9 cellular contexts compared by ENCODE assay signal in genomic region chr17:75152523-75152922, GRCh38. TPM values are rescaled to one million over a fixed set of nuclear protein-coding genes. Genes with fewer than 3 reads are reported as not detected.
DNase-seq lines count a peak whose midpoint lies in the region; ATAC-seq, FAIRE-seq and TF ChIP-seq lines count a peak whose summit lies in the region.
"Had no signal": no experiment of that assay in that cellular context is flagged by ENCODE, and none has a peak within 500 bp of the region (broad histone marks: within the 10 kb centered on the region; RNA-seq: fewer than 3 reads in every experiment).

No MANE protein-coding gene starts in this region.

- H3K14ac ChIP-seq in H1 (ENCODE audit: insufficient read length): peak overlapping the region; percentile 68

- H3K36me3 ChIP-seq in GM23248 (ENCODE audit: low read depth) (no peaks in the 10 kb centered on the region), OCI-LY1 (ENCODE audit: insufficient read depth, low read length) (peaks cover 36% of the 10 kb centered on the region), H1 (ENCODE audit: control insufficient read depth in 2 of 4, insufficient read depth in 4 of 4, low read length in 3 of 4) (peaks cover 5 to 16% (median 12%) of the 10 kb centered on the region in 4 experiments), neutrophil (peaks cover 12% of the 10 kb centered on the region)

- no peak overlapping the region for H2BK5ac ChIP-seq in H1 (ENCODE audit: low read depth, low read length)

- no peaks in the 10 kb centered on the region for H3K27me3 ChIP-seq in GM23248 (replicated peaks; ENCODE audit: insufficient read depth)
- no peaks in the 10 kb centered on the region for H3K27me3 ChIP-seq in OCI-LY1 (ENCODE audit: insufficient read depth, low read length)
- no peaks in the 10 kb centered on the region for H3K27me3 ChIP-seq in H1 (replicated peaks in 1 of 4; ENCODE audit: control insufficient read depth in 3 of 4, extremely low read depth in 1 of 4, insufficient read depth in 3 of 4, low read length in 3 of 4)
- no peaks in the 10 kb centered on the region for H3K27me3 ChIP-seq in neutrophil
- H3K27me3 ChIP-seq: esophagus muscularis mucosa had no signal

- H3K4me1 ChIP-seq in GM23248 (ENCODE audit: insufficient read depth): peaks cover 9% of the 10 kb centered on the region; the same call in 1 of the 2 replicates
- H3K4me1 ChIP-seq in OCI-LY1 (ENCODE audit: insufficient read depth, low read length, severe bottlenecking): peaks cover 21% of the 10 kb centered on the region
- peaks cover 3 to 12% (median 9%) of the 10 kb centered on the region in 4 experiments; a peak in 6 of 7 replicates for H3K4me1 ChIP-seq in H1 (replicated peaks in 1 of 4; ENCODE audit: control insufficient read depth in 3 of 4, insufficient read depth in 4 of 4, low read length in 3 of 4)
- peaks cover 28 to 32% of the 10 kb centered on the region in 2 experiments for H3K4me1 ChIP-seq in neutrophil (ENCODE audit: control insufficient read depth in 1 of 2, insufficient read depth in 1 of 2, low read depth in 1 of 2, low read length in 1 of 2)

- no peak for TF ChIP-seq EP300 in H1 (IDR thresholded peaks at IDR 0.05; ENCODE audit: borderline replicate concordance in 1 of 2, low read depth in 2 of 2, low read length in 2 of 2)

- H3K4ac ChIP-seq in H1 (replicated peaks; ENCODE audit: insufficient read length, low read depth, low read length): no peak overlapping the region

- no peak overlapping the region for H4K5ac ChIP-seq in H1 (ENCODE audit: insufficient read length, low read depth, low read length)

- no peak overlapping the region for H2BK20ac ChIP-seq in H1 (ENCODE audit: low read length)

- no peak overlapping the region for H2BK120ac ChIP-seq in H1 (replicated peaks; ENCODE audit: low read depth, low read length)

- DNase-seq in GM23248 (no peak), H1 (ENCODE audit: low read depth in 1 of 2, low spot score in 2 of 2) (no peak), ecto neural progenitor cell (ENCODE audit: low spot score) (no peak), NCI-H526 (lab: John Stamatoyannopoulos, UW) (no peak)

- H3K9me3 ChIP-seq in GM23248 (ENCODE audit: low read depth): no peaks in the 10 kb centered on the region
- H3K9me3 ChIP-seq in OCI-LY1 (ENCODE audit: low read length): no peaks in the 10 kb centered on the region
- no peaks in the 10 kb centered on the region for H3K9me3 ChIP-seq in H1 (ENCODE audit: insufficient read depth in 2 of 2, low read depth in 1 of 2, low read length in 1 of 2)
- no peaks in the 10 kb centered on the region for H3K9me3 ChIP-seq in neutrophil
- H3K9me3 ChIP-seq: esophagus muscularis mucosa had no signal

- no peak overlapping the region for H2BK12ac ChIP-seq in H1 (ENCODE audit: low read depth, low read length)

- H3F3A ChIP-seq in GM23248 (ENCODE audit: insufficient read depth): peaks cover 10% of the 10 kb centered on the region
- H3F3A ChIP-seq in OCI-LY1 (ENCODE audit: insufficient read depth, low read length): no peaks in the 10 kb centered on the region

- no peak overlapping the region for H3K18ac ChIP-seq in H1 (ENCODE audit: extremely low read depth, low read length)

- FAIRE-seq in H1 (lab: Jason Lieb, UNC): no peak

- H3K56ac ChIP-seq in H1 (replicated peaks; ENCODE audit: insufficient read length, low read depth, low read length): no peak overlapping the region

- peak overlapping the region; percentile 84 for H3K4me2 ChIP-seq in GM23248 (ENCODE audit: unreplicated experiment)
- peak overlapping the region; percentile 100 for H3K4me2 ChIP-seq in OCI-LY1 (ENCODE audit: low read length)
- peak overlapping the region; percentile 72 to 99 for H3K4me2 ChIP-seq in H1 (ENCODE audit: insufficient read depth in 1 of 2, low read depth in 2 of 2, low read length in 2 of 2)

- H4K20me1 ChIP-seq in GM23248 (ENCODE audit: insufficient read depth): no peaks in the 10 kb centered on the region
- H4K20me1 ChIP-seq in OCI-LY1 (ENCODE audit: insufficient read depth, low read length): no peaks in the 10 kb centered on the region
- peaks cover 2 to 3% of the 10 kb centered on the region in 2 experiments for H4K20me1 ChIP-seq in H1 (replicated peaks in 1 of 2; ENCODE audit: control insufficient read depth in 1 of 2, insufficient read depth in 2 of 2, low read length in 2 of 2)

- H2BK15ac ChIP-seq in H1 (ENCODE audit: low read length): no peak overlapping the region

- H3K9ac ChIP-seq in GM23248: peak overlapping the region; percentile 85; the same call in 1 of the 2 replicates
- H3K9ac ChIP-seq in OCI-LY1 (ENCODE audit: low read length): peak overlapping the region; percentile 100
- peak overlapping the region; percentile 69 to 97 (median 78) for H3K9ac ChIP-seq in H1 (replicated peaks in 1 of 4; ENCODE audit: extremely low read depth in 1 of 4, low read depth in 3 of 4, low read length in 3 of 4)

- no peak for TF ChIP-seq POLR2A in H1 (IDR thresholded peaks at IDR 0.05; ENCODE audit: control extremely low read depth in 1 of 2, low read depth in 2 of 2, low read length in 2 of 2)

- WGBS in GM23248 (ENCODE audit: low coverage in 1 of 2, low lambda C conversion rate in 2 of 2, missing lambda C conversion rate in 2 of 2), 2 experiments: 89 to 94% methylated on average over 6 of the region's 6 CpGs
- WGBS in H1 (ENCODE audit: extremely low coverage in 1 of 2, insufficient coverage in 1 of 2, insufficient read length in 1 of 2, insufficient replicate concordance in 2 of 2, low coverage in 1 of 2, low lambda C conversion rate in 2 of 2, missing lambda C conversion rate in 1 of 2), 2 experiments: 37% methylated on average over 6 of the region's 6 CpGs; no CpG with 5 or more reads in 1 of the 2 experiments

- peaks cover 67% of the 10 kb centered on the region for H3K79me2 ChIP-seq in GM23248 (ENCODE audit: insufficient read depth)
- H3K79me2 ChIP-seq in OCI-LY1 (ENCODE audit: insufficient read depth, low read length): peaks cover 56% of the 10 kb centered on the region
- peaks cover 29 to 66% of the 10 kb centered on the region in 2 experiments for H3K79me2 ChIP-seq in H1 (ENCODE audit: control insufficient read depth in 1 of 2, insufficient read depth in 2 of 2, low read length in 2 of 2)

- peaks cover 5% of the 10 kb centered on the region; the same call in 1 of the 2 replicates for H3K79me1 ChIP-seq in H1 (ENCODE audit: low read depth, low read length)

- H3K4me3 ChIP-seq in GM23248: peak overlapping the region; percentile 93
- H3K4me3 ChIP-seq in OCI-LY1 (ENCODE audit: low read depth, low read length, poor library complexity, severe bottlenecking): peak overlapping the region; percentile 100
- H3K4me3 ChIP-seq in H1 (ENCODE audit: extremely low read depth in 1 of 4, insufficient read depth in 2 of 4, low read depth in 3 of 4, low read length in 4 of 4): peak overlapping the region; percentile 87 to 95 (median 94)
- H3K4me3 ChIP-seq in neutrophil (ENCODE audit: low read depth in 1 of 2, low read length in 1 of 2): peak overlapping the region; percentile 90 to 93

- in situ Hi-C loops in GM23248 (cut with MboI): no loop called here

- no peak overlapping the region for H4K8ac ChIP-seq in H1 (ENCODE audit: extremely low read depth, insufficient read depth, low read length)

- no peak for TF ChIP-seq CTCF in OCI-LY1 (IDR thresholded peaks at IDR 0.05; ENCODE audit: low read length)
- TF ChIP-seq CTCF in H1 (IDR thresholded peaks at IDR 0.05; ENCODE audit: control extremely low read depth in 1 of 3, insufficient read depth in 1 of 3, low read depth in 1 of 3, low read length in 3 of 3): no peak
- TF ChIP-seq CTCF in neutrophil (IDR thresholded peaks at IDR 0.05): no peak

- no peak overlapping the region for H4K91ac ChIP-seq in H1 (replicated peaks; ENCODE audit: insufficient read length, low read length)

- no peak overlapping the region for H2AK5ac ChIP-seq in H1 (ENCODE audit: low read depth, low read length)

- H3K23me2 ChIP-seq in H1 (ENCODE audit: low read depth, low read length): peaks cover 6% of the 10 kb centered on the region

- CTCF ChIA-PET in H1 (lab: Charles Lee; ENCODE audit: partially characterized antibody): no interaction called here

- no peak overlapping the region for H3K27ac ChIP-seq in GM23248
- peak overlapping the region; percentile 42 for H3K27ac ChIP-seq in OCI-LY1 (ENCODE audit: low read depth, low read length, poor library complexity, severe bottlenecking)
- H3K27ac ChIP-seq in H1 (ENCODE audit: low read depth, low read length): 0 out of 2 replicates have a peak overlapping the region, but pooled peaks have one; percentile 26
- H3K27ac ChIP-seq in neutrophil: peak overlapping the region; percentile 84
- H3K27ac ChIP-seq: esophagus muscularis mucosa had no signal

- H2AFZ ChIP-seq in GM23248 (peak overlapping the region; percentile 82), OCI-LY1 (ENCODE audit: low read length) (no peak overlapping the region), H1 (ENCODE audit: low read length) (no peak overlapping the region)

- POLR2A ChIA-PET in H1 (lab: Charles Lee; ENCODE audit: partially characterized antibody): interaction anchor here (0.9 to 11.6 kb wide), 3 partner anchors 15 to 53 kb away, joined by 3 to 213 read pairs (median 29); partner anchors contain the start of gene NUP85

- H3K9me2 ChIP-seq in GM23248 (ENCODE audit: insufficient read depth) (no peaks in the 10 kb centered on the region), OCI-LY1 (ENCODE audit: low read depth, low read length) (no peaks in the 10 kb centered on the region)

- TF ChIP-seq RAD21 in H1 (IDR thresholded peaks at IDR 0.05 in 1 of 2, conservative IDR thresholded peaks at IDR 0.05 in 1 of 2; ENCODE audit: low read depth in 2 of 2, low read length in 2 of 2): no peak

- ATAC-seq in GM19324 (IDR thresholded peaks at IDR 0.05; ENCODE audit: low FRiP score, unreplicated experiment): no peak
- no peak for ATAC-seq in esophagus mucosa

- H3K23ac ChIP-seq in H1 (ENCODE audit: insufficient read length): no peak overlapping the region

RNA-seq across cellular contexts. Expression of gene JPT1, which starts 1.8 kb away (rescaled TPM):
- 54.0 and 59.8 TPM in 2 replicates for total RNA-seq in GM23248 (2014; rRNA removed; shearing (Covaris generic))
- polyA plus RNA-seq in GM23248 (2016; fragmentation: Nextera tagmentation; extraction: Ambion mirVana) (199 TPM in 2 replicates), H1 (2011; rRNA removed) (154 and 216 TPM in 2 replicates)
- total RNA-seq in H1 (2021; fragmentation: NEBNext Ultra II Directional; extraction: Animal tissue kit (Norgen Biotek cat#: 25700)): 340 and 369 TPM in 2 replicates
- 246 TPM for polyA plus RNA-seq in H1 (2011; cell fraction: cytosol; rRNA removed)
- 206 TPM for polyA plus RNA-seq in H1 (2011; cell fraction: nucleus; rRNA removed)
- 377 to 556 TPM (median 531 TPM) in 4 replicates for polyA plus RNA-seq in H1 (2012, experiment 1 of 2)
- 362 TPM for polyA plus RNA-seq in H1 (2012, experiment 2 of 2)
- 569 TPM for polyA plus RNA-seq in H1 (2013, experiment 1 of 2)
- polyA plus RNA-seq in H1 (2013, experiment 2 of 2): 579 TPM
- polyA minus RNA-seq in H1 (2011; rRNA and poly(A)+ RNA removed): 42.8 and 65.0 TPM in 2 replicates
- 249 TPM for polyA minus RNA-seq in H1 (2011; cell fraction: cytosol; rRNA and poly(A)+ RNA removed)
- 83.5 TPM for polyA minus RNA-seq in H1 (2011; cell fraction: nucleus; rRNA and poly(A)+ RNA removed)
- total RNA-seq in esophagus mucosa: 328 TPM

RNA-seq across cellular contexts. Expression of gene NT5C, which starts 21.0 kb away (rescaled TPM):
- 51.5 and 60.8 TPM in 2 replicates for total RNA-seq in GM23248 (2014; rRNA removed; shearing (Covaris generic))
- polyA plus RNA-seq in GM23248 (2016; fragmentation: Nextera tagmentation; extraction: Ambion mirVana) (66.5 and 67.9 TPM in 2 replicates), H1 (2011; rRNA removed) (66.4 and 98.6 TPM in 2 replicates)
- total RNA-seq in H1 (2021; fragmentation: NEBNext Ultra II Directional; extraction: Animal tissue kit (Norgen Biotek cat#: 25700)): 52.1 and 66.9 TPM in 2 replicates
- polyA plus RNA-seq in H1 (2011; cell fraction: cytosol; rRNA removed): 92.6 TPM
- polyA plus RNA-seq in H1 (2011; cell fraction: nucleus; rRNA removed): 145 TPM
- polyA plus RNA-seq in H1 (2012, experiment 1 of 2): 38.9 to 77.9 TPM (median 68.7 TPM) in 4 replicates
- 57.5 TPM for polyA plus RNA-seq in H1 (2012, experiment 2 of 2)
- 69.7 TPM for polyA plus RNA-seq in H1 (2013, experiment 1 of 2)
- 60.6 TPM for polyA plus RNA-seq in H1 (2013, experiment 2 of 2)
- 12.1 and 14.9 TPM in 2 replicates for polyA minus RNA-seq in H1 (2011; rRNA and poly(A)+ RNA removed)
- polyA minus RNA-seq in H1 (2011; cell fraction: cytosol; rRNA and poly(A)+ RNA removed): 16.7 TPM
- polyA minus RNA-seq in H1 (2011; cell fraction: nucleus; rRNA and poly(A)+ RNA removed): 44.4 TPM
- 66.6 TPM for total RNA-seq in esophagus mucosa

RNA-seq across cellular contexts. Expression of gene SUMO2, which starts 30.2 kb away (rescaled TPM):
- total RNA-seq in GM23248 (2014; rRNA removed; shearing (Covaris generic)): 70.8 and 86.5 TPM in 2 replicates
- polyA plus RNA-seq in GM23248 (2016; fragmentation: Nextera tagmentation; extraction: Ambion mirVana) (465 and 472 TPM in 2 replicates), H1 (2011; rRNA removed) (91.0 and 184 TPM in 2 replicates)
- total RNA-seq in H1 (2021; fragmentation: NEBNext Ultra II Directional; extraction: Animal tissue kit (Norgen Biotek cat#: 25700)): 779 and 788 TPM in 2 replicates
- polyA plus RNA-seq in H1 (2011; cell fraction: cytosol; rRNA removed): 162 TPM
- polyA plus RNA-seq in H1 (2011; cell fraction: nucleus; rRNA removed): 61.2 TPM
- polyA plus RNA-seq in H1 (2012, experiment 1 of 2): 273 to 655 TPM (median 511 TPM) in 4 replicates
- polyA plus RNA-seq in H1 (2012, experiment 2 of 2): 97.2 TPM
- polyA plus RNA-seq in H1 (2013, experiment 1 of 2): 253 TPM
- 265 TPM for polyA plus RNA-seq in H1 (2013, experiment 2 of 2)
- polyA minus RNA-seq in H1 (2011; rRNA and poly(A)+ RNA removed): 88.0 and 91.8 TPM in 2 replicates
- 284 TPM for polyA minus RNA-seq in H1 (2011; cell fraction: cytosol; rRNA and poly(A)+ RNA removed)
- polyA minus RNA-seq in H1 (2011; cell fraction: nucleus; rRNA and poly(A)+ RNA removed): 41.9 TPM
- 317 TPM for total RNA-seq in esophagus mucosa

RNA-seq across cellular contexts. Expression of gene ARMC7, which starts 42.8 kb away (rescaled TPM):
- total RNA-seq in GM23248 (2014; rRNA removed; shearing (Covaris generic)): 1.3 and 3.8 TPM in 2 replicates
- 9.8 and 11.3 TPM in 2 replicates for polyA plus RNA-seq in GM23248 (2016; fragmentation: Nextera tagmentation; extraction: Ambion mirVana)
- total RNA-seq in H1 (2021; fragmentation: NEBNext Ultra II Directional; extraction: Animal tissue kit (Norgen Biotek cat#: 25700)): 13.6 TPM in 2 replicates
- 9.8 and 12.4 TPM in 2 replicates for polyA plus RNA-seq in H1 (2011; rRNA removed)
- polyA plus RNA-seq in H1 (2011; cell fraction: cytosol; rRNA removed): 7.4 TPM
- polyA plus RNA-seq in H1 (2011; cell fraction: nucleus; rRNA removed): 12.7 TPM
- polyA plus RNA-seq in H1 (2012, experiment 1 of 2): 14.0 to 16.0 TPM (median 14.9 TPM) in 4 replicates
- polyA plus RNA-seq in H1 (2012, experiment 2 of 2): 13.2 TPM
- 8.2 TPM for polyA plus RNA-seq in H1 (2013, experiment 1 of 2)
- 7.8 TPM for polyA plus RNA-seq in H1 (2013, experiment 2 of 2)
- polyA minus RNA-seq in H1 (2011; rRNA and poly(A)+ RNA removed): 12.2 and 13.7 TPM in 2 replicates
- 10.2 TPM for polyA minus RNA-seq in H1 (2011; cell fraction: cytosol; rRNA and poly(A)+ RNA removed)
- 12.6 TPM for polyA minus RNA-seq in H1 (2011; cell fraction: nucleus; rRNA and poly(A)+ RNA removed)
- 6.3 TPM for total RNA-seq in esophagus mucosa

RNA-seq across cellular contexts. Expression of gene NUP85, which starts 53.0 kb away (rescaled TPM):
- 13.4 and 26.2 TPM in 2 replicates for total RNA-seq in GM23248 (2014; rRNA removed; shearing (Covaris generic))
- polyA plus RNA-seq in GM23248 (2016; fragmentation: Nextera tagmentation; extraction: Ambion mirVana) (31.4 and 44.0 TPM in 2 replicates), H1 (2011; rRNA removed) (154 and 163 TPM in 2 replicates)
- 97.4 and 98.5 TPM in 2 replicates for total RNA-seq in H1 (2021; fragmentation: NEBNext Ultra II Directional; extraction: Animal tissue kit (Norgen Biotek cat#: 25700))
- 146 TPM for polyA plus RNA-seq in H1 (2011; cell fraction: cytosol; rRNA removed)
- polyA plus RNA-seq in H1 (2011; cell fraction: nucleus; rRNA removed): 356 TPM
- 68.3 to 138 TPM (median 101 TPM) in 4 replicates for polyA plus RNA-seq in H1 (2012, experiment 1 of 2)
- 88.0 TPM for polyA plus RNA-seq in H1 (2012, experiment 2 of 2)
- 67.3 TPM for polyA plus RNA-seq in H1 (2013, experiment 1 of 2)
- 64.2 TPM for polyA plus RNA-seq in H1 (2013, experiment 2 of 2)
- 89.4 and 94.3 TPM in 2 replicates for polyA minus RNA-seq in H1 (2011; rRNA and poly(A)+ RNA removed)
- 49.2 TPM for polyA minus RNA-seq in H1 (2011; cell fraction: cytosol; rRNA and poly(A)+ RNA removed)
- polyA minus RNA-seq in H1 (2011; cell fraction: nucleus; rRNA and poly(A)+ RNA removed): 64.7 TPM
- 43.0 TPM for total RNA-seq in esophagus mucosa
